Comparison of ENCODE assay signal across 1 cellular context in the genomic region with DNA sequence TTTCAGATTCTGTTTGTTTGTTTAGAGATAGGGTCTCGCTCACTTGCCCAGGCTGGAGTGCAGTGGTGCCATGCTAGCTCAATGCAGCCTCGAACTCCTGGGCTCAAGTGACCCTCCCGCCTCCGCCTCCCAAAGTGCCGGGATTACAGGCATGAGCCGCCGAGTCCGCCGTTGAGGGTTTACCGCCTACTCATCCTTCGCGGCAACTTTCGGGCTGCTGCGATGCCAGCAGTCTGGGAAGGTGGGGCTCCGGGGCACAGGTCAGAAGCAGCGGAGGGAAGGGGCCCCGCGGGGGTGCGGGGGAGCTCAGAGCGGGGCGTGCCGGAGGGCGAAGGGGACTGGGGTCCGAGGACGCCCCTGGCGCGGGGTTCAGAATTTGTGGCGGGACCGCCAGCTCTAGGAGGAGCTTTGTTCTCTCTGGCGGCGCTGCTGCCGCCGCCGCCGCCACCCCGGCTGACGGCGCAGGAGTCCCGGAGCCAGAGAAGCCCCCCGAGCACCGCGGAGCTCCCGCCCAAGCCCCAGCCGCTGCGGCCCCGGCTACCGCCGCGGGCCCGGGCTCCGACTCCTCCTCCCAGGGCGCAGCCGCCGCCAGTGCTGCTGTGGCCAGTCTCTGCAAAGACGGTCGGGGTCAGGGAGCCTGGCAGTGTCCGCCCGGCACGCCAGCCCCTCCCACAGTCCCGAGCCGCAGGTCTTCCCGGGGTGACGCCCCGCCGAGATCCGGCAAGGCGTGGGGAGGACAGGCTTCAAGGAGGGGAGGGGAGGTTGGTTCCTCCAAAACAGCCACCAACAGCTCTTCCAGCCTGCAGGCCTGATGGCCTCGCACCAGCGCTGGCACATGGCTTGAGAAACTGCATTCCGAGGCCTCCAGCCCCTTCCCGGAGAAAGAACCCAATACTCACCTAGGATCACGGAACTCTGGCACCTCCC.
TF ChIP-seq lines count a peak whose summit lies in the region.

No MANE protein-coding gene starts in this region.

TF ChIP-seq in K562, 482 proteins besides CTCF, POLR2A, EP300 and RAD21:
- TF ChIP-seq GTF2F1 (IDR thresholded peaks at IDR 0.05; ENCODE audit: low read depth, low read length): no peak
- TF ChIP-seq L3MBTL2 (IDR thresholded peaks at IDR 0.05): peak; percentile 89
- TF ChIP-seq, protein P1, sequence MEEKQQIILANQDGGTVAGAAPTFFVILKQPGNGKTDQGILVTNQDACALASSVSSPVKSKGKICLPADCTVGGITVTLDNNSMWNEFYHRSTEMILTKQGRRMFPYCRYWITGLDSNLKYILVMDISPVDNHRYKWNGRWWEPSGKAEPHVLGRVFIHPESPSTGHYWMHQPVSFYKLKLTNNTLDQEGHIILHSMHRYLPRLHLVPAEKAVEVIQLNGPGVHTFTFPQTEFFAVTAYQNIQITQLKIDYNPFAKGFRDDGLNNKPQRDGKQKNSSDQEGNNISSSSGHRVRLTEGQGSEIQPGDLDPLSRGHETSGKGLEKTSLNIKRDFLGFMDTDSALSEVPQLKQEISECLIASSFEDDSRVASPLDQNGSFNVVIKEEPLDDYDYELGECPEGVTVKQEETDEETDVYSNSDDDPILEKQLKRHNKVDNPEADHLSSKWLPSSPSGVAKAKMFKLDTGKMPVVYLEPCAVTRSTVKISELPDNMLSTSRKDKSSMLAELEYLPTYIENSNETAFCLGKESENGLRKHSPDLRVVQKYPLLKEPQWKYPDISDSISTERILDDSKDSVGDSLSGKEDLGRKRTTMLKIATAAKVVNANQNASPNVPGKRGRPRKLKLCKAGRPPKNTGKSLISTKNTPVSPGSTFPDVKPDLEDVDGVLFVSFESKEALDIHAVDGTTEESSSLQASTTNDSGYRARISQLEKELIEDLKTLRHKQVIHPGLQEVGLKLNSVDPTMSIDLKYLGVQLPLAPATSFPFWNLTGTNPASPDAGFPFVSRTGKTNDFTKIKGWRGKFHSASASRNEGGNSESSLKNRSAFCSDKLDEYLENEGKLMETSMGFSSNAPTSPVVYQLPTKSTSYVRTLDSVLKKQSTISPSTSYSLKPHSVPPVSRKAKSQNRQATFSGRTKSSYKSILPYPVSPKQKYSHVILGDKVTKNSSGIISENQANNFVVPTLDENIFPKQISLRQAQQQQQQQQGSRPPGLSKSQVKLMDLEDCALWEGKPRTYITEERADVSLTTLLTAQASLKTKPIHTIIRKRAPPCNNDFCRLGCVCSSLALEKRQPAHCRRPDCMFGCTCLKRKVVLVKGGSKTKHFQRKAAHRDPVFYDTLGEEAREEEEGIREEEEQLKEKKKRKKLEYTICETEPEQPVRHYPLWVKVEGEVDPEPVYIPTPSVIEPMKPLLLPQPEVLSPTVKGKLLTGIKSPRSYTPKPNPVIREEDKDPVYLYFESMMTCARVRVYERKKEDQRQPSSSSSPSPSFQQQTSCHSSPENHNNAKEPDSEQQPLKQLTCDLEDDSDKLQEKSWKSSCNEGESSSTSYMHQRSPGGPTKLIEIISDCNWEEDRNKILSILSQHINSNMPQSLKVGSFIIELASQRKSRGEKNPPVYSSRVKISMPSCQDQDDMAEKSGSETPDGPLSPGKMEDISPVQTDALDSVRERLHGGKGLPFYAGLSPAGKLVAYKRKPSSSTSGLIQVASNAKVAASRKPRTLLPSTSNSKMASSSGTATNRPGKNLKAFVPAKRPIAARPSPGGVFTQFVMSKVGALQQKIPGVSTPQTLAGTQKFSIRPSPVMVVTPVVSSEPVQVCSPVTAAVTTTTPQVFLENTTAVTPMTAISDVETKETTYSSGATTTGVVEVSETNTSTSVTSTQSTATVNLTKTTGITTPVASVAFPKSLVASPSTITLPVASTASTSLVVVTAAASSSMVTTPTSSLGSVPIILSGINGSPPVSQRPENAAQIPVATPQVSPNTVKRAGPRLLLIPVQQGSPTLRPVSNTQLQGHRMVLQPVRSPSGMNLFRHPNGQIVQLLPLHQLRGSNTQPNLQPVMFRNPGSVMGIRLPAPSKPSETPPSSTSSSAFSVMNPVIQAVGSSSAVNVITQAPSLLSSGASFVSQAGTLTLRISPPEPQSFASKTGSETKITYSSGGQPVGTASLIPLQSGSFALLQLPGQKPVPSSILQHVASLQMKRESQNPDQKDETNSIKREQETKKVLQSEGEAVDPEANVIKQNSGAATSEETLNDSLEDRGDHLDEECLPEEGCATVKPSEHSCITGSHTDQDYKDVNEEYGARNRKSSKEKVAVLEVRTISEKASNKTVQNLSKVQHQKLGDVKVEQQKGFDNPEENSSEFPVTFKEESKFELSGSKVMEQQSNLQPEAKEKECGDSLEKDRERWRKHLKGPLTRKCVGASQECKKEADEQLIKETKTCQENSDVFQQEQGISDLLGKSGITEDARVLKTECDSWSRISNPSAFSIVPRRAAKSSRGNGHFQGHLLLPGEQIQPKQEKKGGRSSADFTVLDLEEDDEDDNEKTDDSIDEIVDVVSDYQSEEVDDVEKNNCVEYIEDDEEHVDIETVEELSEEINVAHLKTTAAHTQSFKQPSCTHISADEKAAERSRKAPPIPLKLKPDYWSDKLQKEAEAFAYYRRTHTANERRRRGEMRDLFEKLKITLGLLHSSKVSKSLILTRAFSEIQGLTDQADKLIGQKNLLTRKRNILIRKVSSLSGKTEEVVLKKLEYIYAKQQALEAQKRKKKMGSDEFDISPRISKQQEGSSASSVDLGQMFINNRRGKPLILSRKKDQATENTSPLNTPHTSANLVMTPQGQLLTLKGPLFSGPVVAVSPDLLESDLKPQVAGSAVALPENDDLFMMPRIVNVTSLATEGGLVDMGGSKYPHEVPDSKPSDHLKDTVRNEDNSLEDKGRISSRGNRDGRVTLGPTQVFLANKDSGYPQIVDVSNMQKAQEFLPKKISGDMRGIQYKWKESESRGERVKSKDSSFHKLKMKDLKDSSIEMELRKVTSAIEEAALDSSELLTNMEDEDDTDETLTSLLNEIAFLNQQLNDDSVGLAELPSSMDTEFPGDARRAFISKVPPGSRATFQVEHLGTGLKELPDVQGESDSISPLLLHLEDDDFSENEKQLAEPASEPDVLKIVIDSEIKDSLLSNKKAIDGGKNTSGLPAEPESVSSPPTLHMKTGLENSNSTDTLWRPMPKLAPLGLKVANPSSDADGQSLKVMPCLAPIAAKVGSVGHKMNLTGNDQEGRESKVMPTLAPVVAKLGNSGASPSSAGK (IDR thresholded peaks at IDR 0.05): peak; percentile 68
- no peak for TF ChIP-seq SREBF1 (IDR thresholded peaks at IDR 0.05; ENCODE audit: borderline replicate concordance, low read depth, low read length)
- no peak for TF ChIP-seq ZFP1 (CRISPR knock-in tag; IDR thresholded peaks at IDR 0.05)
- TF ChIP-seq GTF2E2 (tag; IDR thresholded peaks at IDR 0.05): no peak
- TF ChIP-seq, protein P2, sequence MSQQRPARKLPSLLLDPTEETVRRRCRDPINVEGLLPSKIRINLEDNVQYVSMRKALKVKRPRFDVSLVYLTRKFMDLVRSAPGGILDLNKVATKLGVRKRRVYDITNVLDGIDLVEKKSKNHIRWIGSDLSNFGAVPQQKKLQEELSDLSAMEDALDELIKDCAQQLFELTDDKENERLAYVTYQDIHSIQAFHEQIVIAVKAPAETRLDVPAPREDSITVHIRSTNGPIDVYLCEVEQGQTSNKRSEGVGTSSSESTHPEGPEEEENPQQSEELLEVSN (IDR thresholded peaks at IDR 0.05; ENCODE audit: borderline replicate concordance in 1 of 2, extremely low read depth in 1 of 2, insufficient read depth in 1 of 2, insufficient read length in 1 of 2, low read depth in 1 of 2, low read length in 1 of 2, poor library complexity in 1 of 2, severe bottlenecking in 1 of 2): peak; percentile 24 to 58
- peak; percentile 64 for TF ChIP-seq ZNF121 (CRISPR knock-in tag; conservative IDR thresholded peaks at IDR 0.05)
